Comparison of ENCODE assay signal across 1 cellular context in genomic region chr6:145735356-145736165, GRCh38.
TF ChIP-seq lines count a peak whose summit lies in the region.

Gene EPM2A (minus strand): TSS chr6:145735520. CDS start chr6:145735498, 22 bp downstream.

TF ChIP-seq in HepG2, 621 proteins besides CTCF, POLR2A, EP300 and RAD21 (continued from another document and continues in another):
- TF ChIP-seq GLMP (CRISPR knock-in tag; IDR thresholded peaks at IDR 0.05; ENCODE audit: borderline replicate concordance), result peak; percentile 93; the same call in 1 of the 2 replicates
- TF ChIP-seq MXD3 (CRISPR knock-in tag; IDR thresholded peaks at IDR 0.05), result peak; percentile 99
- TF ChIP-seq ZNF17 (CRISPR knock-in tag; IDR thresholded peaks at IDR 0.05), result no peak
- peak; percentile 14; the same call in 1 of the 2 replicates for TF ChIP-seq FOXK1 (CRISPR knock-in tag; IDR thresholded peaks at IDR 0.05; ENCODE audit: borderline replicate concordance, low read depth)
- no peak for TF ChIP-seq BCLAF1 (IDR thresholded peaks at IDR 0.05)
- no peak for TF ChIP-seq ZNF619 (CRISPR knock-in tag; IDR thresholded peaks at IDR 0.05)
- no peak for TF ChIP-seq ZMYM2 (CRISPR knock-in tag; IDR thresholded peaks at IDR 0.05)
- no peak for TF ChIP-seq SP5 (CRISPR knock-in tag; IDR thresholded peaks at IDR 0.05; ENCODE audit: borderline replicate concordance, low read depth)
- TF ChIP-seq ZNF260 (CRISPR knock-in tag; IDR thresholded peaks at IDR 0.05; ENCODE audit: borderline replicate concordance, low read depth), result no peak
- TF ChIP-seq ZNF629 (CRISPR knock-in tag; conservative IDR thresholded peaks at IDR 0.05), result peak; percentile 65
- TF ChIP-seq ZNF451 (CRISPR knock-in tag; IDR thresholded peaks at IDR 0.05), result peak; percentile 98
- peak; percentile 87 for TF ChIP-seq ZGPAT (CRISPR knock-in tag; IDR thresholded peaks at IDR 0.05)
- no peak for TF ChIP-seq RFX5 (IDR thresholded peaks at IDR 0.05; ENCODE audit: low read depth, low read length)
- peak; percentile 14; the same call in 1 of the 2 replicates for TF ChIP-seq ZMYM3 (CRISPR knock-in tag; IDR thresholded peaks at IDR 0.05)
- peak; percentile 96 for TF ChIP-seq ZNF256 (CRISPR knock-in tag; conservative IDR thresholded peaks at IDR 0.05)
- 0 out of 2 replicates have a peak, but pooled peaks have one; percentile 17 for TF ChIP-seq ZBTB33 (CRISPR knock-in tag; IDR thresholded peaks at IDR 0.05)
- TF ChIP-seq SIN3B (IDR thresholded peaks at IDR 0.05; ENCODE audit: low read length), result no peak
- TF ChIP-seq ZNF737 (CRISPR knock-in tag; IDR thresholded peaks at IDR 0.05; ENCODE audit: borderline replicate concordance), result peak; percentile 96
- peak; percentile 99 for TF ChIP-seq NFKB2 (CRISPR knock-in tag; IDR thresholded peaks at IDR 0.05; ENCODE audit: borderline replicate concordance)
- 0 out of 2 replicates have a peak, but pooled peaks have one; percentile 65 for TF ChIP-seq RORA (CRISPR knock-in tag; IDR thresholded peaks at IDR 0.05)
- TF ChIP-seq EHMT2 (IDR thresholded peaks at IDR 0.05; ENCODE audit: borderline replicate concordance, low read depth, low read length), result no peak
- TF ChIP-seq ZNF891 (CRISPR knock-in tag; IDR thresholded peaks at IDR 0.05), result peak; percentile 94
- TF ChIP-seq POLR2AphosphoS5 (IDR thresholded peaks at IDR 0.05; ENCODE audit: low read depth, low read length), result peak; percentile 61
- TF ChIP-seq IKZF5 (CRISPR knock-in tag; IDR thresholded peaks at IDR 0.05), result peak; percentile 78
- TF ChIP-seq ZBTB7A (CRISPR knock-in tag; IDR thresholded peaks at IDR 0.05), result peak; percentile 67; the same call in 1 of the 2 replicates
- no peak for TF ChIP-seq ZNF292 (CRISPR knock-in tag; IDR thresholded peaks at IDR 0.05; ENCODE audit: borderline replicate concordance, low read depth)
- peak; percentile 71; the same call in 1 of the 2 replicates for TF ChIP-seq PITX1 (CRISPR knock-in tag; IDR thresholded peaks at IDR 0.05)
- TF ChIP-seq RAD51 (IDR thresholded peaks at IDR 0.05; ENCODE audit: borderline replicate concordance), result no peak
- no peak for TF ChIP-seq FUBP1 (CRISPR knock-in tag; IDR thresholded peaks at IDR 0.05; ENCODE audit: borderline replicate concordance)
- peak; percentile 80; the same call in 1 of the 2 replicates for TF ChIP-seq ZNF3 (CRISPR knock-in tag; IDR thresholded peaks at IDR 0.05)
- peak; percentile 86 for TF ChIP-seq CENPBD1 (CRISPR knock-in tag; IDR thresholded peaks at IDR 0.05; ENCODE audit: borderline replicate concordance, low read depth)
- peak; percentile 80; the same call in 1 of the 2 replicates for TF ChIP-seq ZNF503 (CRISPR knock-in tag; IDR thresholded peaks at IDR 0.05)
- peak; percentile 70; the same call in 1 of the 2 replicates for TF ChIP-seq ATAD3A (CRISPR knock-in tag; IDR thresholded peaks at IDR 0.05)
- no peak for TF ChIP-seq ZEB1 (IDR thresholded peaks at IDR 0.05; ENCODE audit: insufficient replicate concordance, low read depth)
- no peak for TF ChIP-seq HNRNPLL (IDR thresholded peaks at IDR 0.05; ENCODE audit: low read depth, low read length, poor library complexity, severe bottlenecking)
- TF ChIP-seq PHB2 (IDR thresholded peaks at IDR 0.05; ENCODE audit: partially characterized antibody), result no peak
- TF ChIP-seq RFX1 (IDR thresholded peaks at IDR 0.05), result no peak
- TF ChIP-seq MAZ (IDR thresholded peaks at IDR 0.05; ENCODE audit: borderline replicate concordance, low read depth, low read length), result no peak
- TF ChIP-seq MAZ (CRISPR knock-in tag; IDR thresholded peaks at IDR 0.05; ENCODE audit: low read depth), result peak; percentile 81; the same call in 1 of the 2 replicates
- TF ChIP-seq THAP8 (CRISPR knock-in tag; IDR thresholded peaks at IDR 0.05; ENCODE audit: borderline replicate concordance), result peak; percentile 97; the same call in 1 of the 2 replicates
- no peak for TF ChIP-seq PAF1 (CRISPR knock-in tag; IDR thresholded peaks at IDR 0.05)
- peak; percentile 75; the same call in 1 of the 2 replicates for TF ChIP-seq KDM2A (CRISPR knock-in tag; IDR thresholded peaks at IDR 0.05; ENCODE audit: borderline replicate concordance, low read depth)
- TF ChIP-seq SAFB2 (CRISPR knock-in tag; IDR thresholded peaks at IDR 0.05; ENCODE audit: borderline replicate concordance, low read depth), result 0 out of 2 replicates have a peak, but pooled peaks have one; percentile 51
- peak; percentile 37; the same call in 1 of the 2 replicates for TF ChIP-seq ZNF121 (CRISPR knock-in tag; IDR thresholded peaks at IDR 0.05)
- no peak for TF ChIP-seq PRPF4 (IDR thresholded peaks at IDR 0.05; ENCODE audit: low read depth, low read length, poor library complexity, severe bottlenecking)
- TF ChIP-seq MIER2 (CRISPR knock-in tag; IDR thresholded peaks at IDR 0.05), result 0 out of 2 replicates have a peak, but pooled peaks have one; percentile 18
- peak; percentile 98 for TF ChIP-seq ATF7-NPFF (CRISPR knock-in tag; IDR thresholded peaks at IDR 0.05; ENCODE audit: low read depth)
- TF ChIP-seq SOX6 (IDR thresholded peaks at IDR 0.05), result no peak
- TF ChIP-seq SOX6 (CRISPR knock-in tag; IDR thresholded peaks at IDR 0.05), result peak; percentile 76
- no peak for TF ChIP-seq ZNF382 (CRISPR knock-in tag; IDR thresholded peaks at IDR 0.05; ENCODE audit: borderline replicate concordance)
- peak; percentile 93 for TF ChIP-seq ZNF780A (CRISPR knock-in tag; IDR thresholded peaks at IDR 0.05)
